ENCODE assay signal across 9 cellular contexts in genomic region chr1:19646366-19646765, GRCh38. TPM values are rescaled to one million over a fixed set of nuclear protein-coding genes. Genes with fewer than 3 reads are reported as not detected.
DNase-seq lines count a peak whose midpoint lies in the region; ATAC-seq, FAIRE-seq and TF ChIP-seq lines count a peak whose summit lies in the region.
"Had no signal": no experiment of that assay in that cellular context is flagged by ENCODE, and none has a peak within 500 bp of the region (broad histone marks: within the 10 kb centered on the region; RNA-seq: fewer than 3 reads in every experiment).

No MANE protein-coding gene starts in this region.

- H3K4me3 ChIP-seq in left ventricle myocardium inferior (peak overlapping the region; percentile 87), GM12878 (no peak overlapping the region), lung (no peak overlapping the region), urinary bladder (ENCODE audit: low read depth, low read length) (peak overlapping the region; percentile 82)
- H3K4me3 ChIP-seq in effector memory CD4-positive, alpha-beta T cell (ENCODE audit: insufficient read depth, low read depth, low read length, poor library complexity, severe bottlenecking) = no peak overlapping the region

- peaks cover 81% of the 10 kb centered on the region for H3K4me1 ChIP-seq in left ventricle myocardium inferior
- peaks cover 3% of the 10 kb centered on the region; the same call in 1 of the 2 replicates for H3K4me1 ChIP-seq in GM12878 (ENCODE audit: control insufficient read depth, insufficient read depth, low read length)
- peaks cover 0 to 7% of the 10 kb centered on the region in 2 donors for H3K4me1 ChIP-seq in lung (ENCODE audit: control insufficient read depth in 2 of 2, insufficient read depth in 2 of 2, low read length in 2 of 2)
- peaks cover 2% of the 10 kb centered on the region for H3K4me1 ChIP-seq in urinary bladder (ENCODE audit: insufficient read depth)
- H3K4me1 ChIP-seq in effector memory CD4-positive, alpha-beta T cell (ENCODE audit: control insufficient read depth, insufficient read depth, low read length, poor library complexity, severe bottlenecking) = peaks cover 17% of the 10 kb centered on the region

- POLR2A ChIA-PET in GM12878 (lab: Charles Lee) = no interaction called here

- CTCF ChIA-PET in GM12878 (lab: Yijun Ruan, JAX) = interaction anchor here (2.3 kb wide), 1 partner anchor 62 kb away, joined by 7 read pairs; no protein-coding TSS in a partner anchor

- H2AFZ ChIP-seq in GM12878 (ENCODE audit: control insufficient read depth, low read depth, low read length) = no peak overlapping the region

- H3K27me3 ChIP-seq in left ventricle myocardium inferior (ENCODE audit: low read depth) (peaks cover 4% of the 10 kb centered on the region), GM12878 (replicated peaks in 1 of 2; ENCODE audit: control insufficient read depth in 2 of 2, insufficient read depth in 2 of 2, low read length in 1 of 2) (peaks cover 2 to 6% of the 10 kb centered on the region in 2 experiments), lung (ENCODE audit: control insufficient read depth, insufficient read depth) (no peaks in the 10 kb centered on the region)
- no peaks in the 10 kb centered on the region for H3K27me3 ChIP-seq in effector memory CD4-positive, alpha-beta T cell (replicated peaks; ENCODE audit: control insufficient read depth, insufficient read depth, low read length, poor library complexity, severe bottlenecking)

- no peaks in the 10 kb centered on the region for H4K20me1 ChIP-seq in GM12878 (ENCODE audit: control insufficient read depth, insufficient read depth)

- TF ChIP-seq CTCF in left ventricle myocardium inferior (IDR thresholded peaks at IDR 0.05; ENCODE audit: borderline replicate concordance) (no peak), GM12878 (IDR thresholded peaks at IDR 0.05 in 2 of 3, conservative IDR thresholded peaks at IDR 0.05 in 1 of 3; ENCODE audit: control insufficient read depth in 2 of 3, extremely low read depth in 1 of 3, insufficient read depth in 1 of 3, low read depth in 3 of 3, low read length in 3 of 3) (no peak), lung (IDR thresholded peaks at IDR 0.05; ENCODE audit: control extremely low read depth, extremely low read depth) (no peak)

- H3K9ac ChIP-seq in GM12878 (ENCODE audit: control insufficient read depth, insufficient read depth, low read length) = no peak overlapping the region

- no TSS peak for BruUV-seq in GM12878 (replicated peaks; lab: Mats Ljungman, UMichigan)

- 9% methylated on average over 6 of the region's 6 CpGs for WGBS in GM12878 (ENCODE audit: insufficient coverage, insufficient replicate concordance, low lambda C conversion rate, missing lambda C conversion rate)
- WGBS in lung, 2 donors = 62 to 73% methylated on average over 6 of the region's 6 CpGs
- 68% methylated on average over 6 of the region's 6 CpGs for WGBS in urinary bladder

- no peaks in the 10 kb centered on the region for H3K79me2 ChIP-seq in GM12878 (ENCODE audit: control insufficient read depth, insufficient read depth, low read length)

- TF ChIP-seq RAD21 in GM12878 (IDR thresholded peaks at IDR 0.05; ENCODE audit: insufficient read depth, low read depth, low read length) = no peak

- H3K36me3 ChIP-seq in left ventricle myocardium inferior (no peaks in the 10 kb centered on the region), GM12878 (ENCODE audit: control insufficient read depth in 2 of 2, insufficient read depth in 2 of 2, low read length in 1 of 2) (no peaks in the 10 kb centered on the region), lung (ENCODE audit: control insufficient read depth in 2 of 2, insufficient read depth in 2 of 2, low read length in 2 of 2) (no peaks in the 10 kb centered on the region), urinary bladder (ENCODE audit: insufficient read depth) (no peaks in the 10 kb centered on the region)
- no peaks in the 10 kb centered on the region for H3K36me3 ChIP-seq in effector memory CD4-positive, alpha-beta T cell (ENCODE audit: control insufficient read depth, insufficient read depth, low read length)

- H3K9me3 ChIP-seq in left ventricle myocardium inferior (replicated peaks) = no peaks in the 10 kb centered on the region
- H3K9me3 ChIP-seq in GM12878 (replicated peaks; ENCODE audit: control insufficient read depth, insufficient read depth, low read length) = no peaks in the 10 kb centered on the region
- H3K9me3 ChIP-seq in lung (ENCODE audit: control insufficient read depth in 2 of 2, insufficient read depth in 1 of 2, low read length in 1 of 2) = no peaks in the 10 kb centered on the region
- no peaks in the 10 kb centered on the region for H3K9me3 ChIP-seq in effector memory CD4-positive, alpha-beta T cell (ENCODE audit: control insufficient read depth, low read length)

- no peak overlapping the region for H3K4me2 ChIP-seq in GM12878 (ENCODE audit: control insufficient read depth, insufficient read depth)

- in situ Hi-C loops in GM12878 (cut with MboI) = loop anchor here (5.0 kb wide), 1 partner anchor 254 kb away; no protein-coding TSS in a partner anchor

- no peak for FAIRE-seq in GM12878 (lab: Jason Lieb, UNC)

- no peak for TF ChIP-seq POLR2A in GM12878 (IDR thresholded peaks at IDR 0.05; ENCODE audit: low read depth, low read length)

- SMC1A ChIA-PET in GM12878 (lab: Charles Lee; ENCODE audit: uncharacterized antibody, unreplicated experiment) = interaction anchor here (0.8 to 1.2 kb wide), 3 partner anchors 49 to 159 kb away, joined by 3 to 4 read pairs (median 3); a partner anchor contains a TSS

- RAD21 ChIA-PET in GM12878 (lab: Charles Lee; ENCODE audit: unreplicated experiment) = no interaction called here

- no peak for ATAC-seq in Right ventricle myocardium inferior
- peak; percentile 55 for ATAC-seq in GM12878
- no peak for ATAC-seq in lung (ENCODE audit: insufficient read depth, low FRiP score)
- ATAC-seq in HG02885 (IDR thresholded peaks at IDR 0.05; ENCODE audit: poor library complexity, unreplicated experiment) = no peak

- DNase-seq in left ventricle myocardium inferior (no peak), Right ventricle myocardium inferior (ENCODE audit: missing footprints) (no peak), GM12878 (ENCODE audit: low read depth, low spot score) (no peak), lung (ENCODE audit: low spot score) (no peak), NCI-H1105 (lab: John Stamatoyannopoulos, UW) (no peak)
- DNase-seq in effector memory CD4-positive, alpha-beta T cell = no peak
- DNase-seq: NCI-H446 had no signal

- H3K27ac ChIP-seq in left ventricle myocardium inferior (replicated peaks) = peak overlapping the region; percentile 92
- H3K27ac ChIP-seq in GM12878 (ENCODE audit: control insufficient read depth, insufficient read depth) = no peak overlapping the region
- peak overlapping the region; percentile 50 to 91 for H3K27ac ChIP-seq in lung (ENCODE audit: low read depth in 1 of 2, low read length in 1 of 2)
- H3K27ac ChIP-seq in urinary bladder (ENCODE audit: low read depth) = peak overlapping the region; percentile 53
- H3K27ac ChIP-seq in effector memory CD4-positive, alpha-beta T cell (ENCODE audit: insufficient read depth, low read length, poor library complexity, severe bottlenecking) = no peak overlapping the region

- intact Hi-C loops in left ventricle myocardium inferior (cut with micrococcal nuclease) = loop anchor here (5.0 kb wide), 1 partner anchor 299 kb away; no protein-coding TSS in a partner anchor
- intact Hi-C loops in Right ventricle myocardium inferior (cut with DNase I) = loop anchor here (5.0 kb wide), 2 partner anchors 139 to 159 kb away; partner anchors contain the start of gene CAPZB
- intact Hi-C loops in GM12878 (cut with micrococcal nuclease; ENCODE audit: unreplicated experiment) = no loop called here

- TF ChIP-seq EP300 in GM12878 (IDR thresholded peaks at IDR 0.05; ENCODE audit: borderline replicate concordance in 1 of 2, control insufficient read depth in 1 of 2, low read depth in 2 of 2, low read length in 2 of 2) = no peak

RNA-seq across cellular contexts. Expression of gene NBL1, which starts 2.3 kb away (rescaled TPM):
- 30.0 TPM for total RNA-seq in left ventricle myocardium inferior
- total RNA-seq in Right ventricle myocardium inferior = 55.0 TPM
- 0.29 and 0.94 TPM in 2 replicates for total RNA-seq in GM12878 (2013; cell fraction: nucleolus; rRNA removed)
- 1.0 and 1.8 TPM in 2 replicates for total RNA-seq in GM12878 (2014; rRNA removed)
- 0.69 and 0.81 TPM in 2 replicates for total RNA-seq in GM12878 (2014; rRNA removed; fragmentation: Illumina TruSeq; extraction: Trizol)
- 1.9 and 2.4 TPM in 2 replicates for total RNA-seq in GM12878 (2021)
- 0.59 TPM for polyA plus RNA-seq in GM12878 (2011; ENCODE audit: low read depth)
- polyA plus RNA-seq in GM12878 (2011; rRNA removed) = 0.35 and 0.83 TPM in 2 replicates
- polyA plus RNA-seq in GM12878 (2011; cell fraction: cytosol; rRNA removed) = 0.75 and 2.0 TPM in 2 replicates
- polyA plus RNA-seq in GM12878 (2011; cell fraction: nucleus; rRNA removed) = 0.47 and 1.1 TPM in 2 replicates
- polyA plus RNA-seq in GM12878 (2012) = 1.2 and 1.4 TPM in 2 replicates
- 0.14 and 0.40 TPM in 2 replicates for polyA plus RNA-seq in GM12878 (2014; fragmentation: Illumina TruSeq; extraction: Trizol)
- polyA plus RNA-seq in GM12878 (2014; fragmentation: Nextera tagmentation; extraction: Ambion mirVana) = under 1 TPM in 1 of 2 experiments, not detected in 1; 0.13 TPM
- 0.82 and 1.2 TPM in 2 replicates for polyA plus RNA-seq in GM12878 (2014; rRNA removed)
- polyA plus RNA-seq in GM12878 (2016; fragmentation: Nextera tagmentation; extraction: Ambion mirVana) = under 1 TPM; 0.36 to 0.45 TPM
- 0.41 and 0.73 TPM in 2 replicates for polyA minus RNA-seq in GM12878 (2011; rRNA and poly(A)+ RNA removed)
- polyA minus RNA-seq in GM12878 (2011; cell fraction: cytosol; rRNA and poly(A)+ RNA removed) = 1.5 and 3.0 TPM in 2 replicates
- polyA minus RNA-seq in GM12878 (2011; cell fraction: nucleus; rRNA and poly(A)+ RNA removed) = 0.36 and 0.77 TPM in 2 replicates
- 100 to 1,000 TPM; 107 to 133 TPM for total RNA-seq in lung
- polyA plus RNA-seq in lung = 100 to 1,000 TPM in 1 of 2 donors, 10 to 100 TPM in 1; 48.0 to 102 TPM
- total RNA-seq in urinary bladder = 59.3 TPM
- polyA plus RNA-seq in urinary bladder = 374 TPM

RNA-seq across cellular contexts. Expression of gene HTR6, which starts 18.3 kb away (rescaled TPM):
- not detected for total RNA-seq in left ventricle myocardium inferior
- total RNA-seq in Right ventricle myocardium inferior = not detected
- 0.38 TPM in 1 of 2 replicates, not detected in the other for total RNA-seq in GM12878 (2013; cell fraction: nucleolus; rRNA removed)
- total RNA-seq in GM12878 (2014; rRNA removed) = 1.0 and 1.2 TPM in 2 replicates
- 0.28 and 0.31 TPM in 2 replicates for total RNA-seq in GM12878 (2014; rRNA removed; fragmentation: Illumina TruSeq; extraction: Trizol)
- 4.3 and 5.3 TPM in 2 replicates for total RNA-seq in GM12878 (2021)
- not detected for polyA plus RNA-seq in GM12878 (2011; ENCODE audit: low read depth)
- polyA plus RNA-seq in GM12878 (2011; rRNA removed) = 0.03 TPM in 1 of 2 replicates, not detected in the other
- polyA plus RNA-seq in GM12878 (2011; cell fraction: cytosol; rRNA removed) = 0.12 and 0.15 TPM in 2 replicates
- polyA plus RNA-seq in GM12878 (2011; cell fraction: nucleus; rRNA removed) = 0.41 and 0.49 TPM in 2 replicates
- 0.37 and 0.69 TPM in 2 replicates for polyA plus RNA-seq in GM12878 (2012)
- 0.22 TPM in 1 of 2 replicates, not detected in the other for polyA plus RNA-seq in GM12878 (2014; fragmentation: Illumina TruSeq; extraction: Trizol)
- not detected for polyA plus RNA-seq in GM12878 (2014; fragmentation: Nextera tagmentation; extraction: Ambion mirVana)
- polyA plus RNA-seq in GM12878 (2014; rRNA removed) = 2.7 and 3.8 TPM in 2 replicates
- polyA plus RNA-seq in GM12878 (2016; fragmentation: Nextera tagmentation; extraction: Ambion mirVana) = 1 to 10 TPM; 2.2 to 2.5 TPM
- polyA minus RNA-seq in GM12878 (2011; rRNA and poly(A)+ RNA removed) = 0.10 TPM in 1 of 2 replicates, not detected in the other
- polyA minus RNA-seq in GM12878 (2011; cell fraction: cytosol; rRNA and poly(A)+ RNA removed) = 0.42 TPM in 1 of 2 replicates, not detected in the other
- polyA minus RNA-seq in GM12878 (2011; cell fraction: nucleus; rRNA and poly(A)+ RNA removed) = 0.29 TPM in 1 of 2 replicates, not detected in the other
- not detected for total RNA-seq in lung
- polyA plus RNA-seq in lung = not detected
- total RNA-seq in urinary bladder = not detected
- not detected for polyA plus RNA-seq in urinary bladder

Comparison
In these comparisons a context has a peak if more than half of its experiments do, and no peak if none do; other contexts are left out.
1. H3K27ac ChIP-seq: peak in left ventricle myocardium inferior (single experiment), lung (2 of 2) and urinary bladder (single experiment); none in GM12878 (single experiment) and effector memory CD4-positive, alpha-beta T cell (single experiment).
2. H3K4me3 ChIP-seq: peak in left ventricle myocardium inferior (single experiment) and urinary bladder (single experiment); none in GM12878 (single experiment), lung (single experiment) and effector memory CD4-positive, alpha-beta T cell (single experiment).